In the genomic region with DNA sequence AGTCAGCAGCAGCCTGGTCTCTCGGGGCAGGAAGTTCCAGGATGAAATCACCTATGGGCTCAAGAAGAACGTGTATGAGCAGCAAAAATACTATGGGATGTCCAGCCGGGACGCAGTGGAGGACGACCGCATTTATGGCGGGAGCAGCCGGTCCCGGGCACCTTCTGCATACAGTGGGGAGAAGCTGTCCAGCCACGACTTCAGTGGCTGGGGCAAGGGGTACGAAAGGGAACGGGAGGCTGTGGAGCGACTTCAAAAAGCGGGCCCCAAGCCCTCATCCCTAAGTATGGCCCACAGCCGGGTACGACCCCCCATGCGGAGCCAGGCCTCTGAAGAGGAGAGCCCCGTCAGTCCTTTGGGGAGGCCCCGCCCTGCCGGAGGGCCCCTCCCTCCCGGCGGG, we compare ENCODE assay signal across 25 cellular contexts.
"Had no signal": no experiment of that assay in that cellular context is flagged by ENCODE, and none has a peak within 500 bp of the region (broad histone marks: within the 10 kb centered on the region; RNA-seq: fewer than 3 reads in every experiment).

No MANE protein-coding gene starts in this region.

- ATAC-seq: naive thymus-derived CD8-positive, alpha-beta T cell; natural killer cell treated with Interleukin-12 subunit alpha and Interleukin-12 subunit beta and Interleukin-15 and Interleukin-18, amount 100 ng/mL, for 72 hours; psoas muscle; right cardiac atrium; right lobe of liver; stimulated activated effector memory CD8-positive, alpha-beta T cell treated with anti-CD3 and anti-CD28 coated beads, Interleukin-12 subunit alpha, Interleukin-12 subunit beta, amount 100 ng/mL, for 72 hours; stimulated activated naive B cell treated with anti-CD40 and anti-IgM and Interleukin-4, amounts not matched to agents 10 μg/mL and 1 μg/mL and 100 μg/mL, for 72 hours had no signal

- H3K27me3 ChIP-seq: ovary, right lobe of liver, thyroid gland, upper lobe of left lung, vagina had no signal

- H3K36me3 ChIP-seq: ovary, right lobe of liver, sigmoid colon, stomach, thoracic aorta, thyroid gland, upper lobe of left lung, vagina had no signal

- H3K9me3 ChIP-seq: ovary, psoas muscle, right lobe of liver, sigmoid colon, stomach, thoracic aorta, thyroid gland, tibial nerve, upper lobe of left lung, vagina had no signal

- H3K27ac ChIP-seq: ovary, parathyroid adenoma, psoas muscle, right lobe of liver, sigmoid colon, stomach, thoracic aorta, thyroid gland, tibial nerve, upper lobe of left lung, vagina had no signal

- H3K9ac ChIP-seq: parathyroid adenoma had no signal

- H3K4me1 ChIP-seq: parathyroid adenoma, psoas muscle, sigmoid colon, thyroid gland, tibial nerve, upper lobe of left lung, vagina had no signal

- DNase-seq: naive thymus-derived CD8-positive, alpha-beta T cell; nephron progenitor cell; occipital lobe; ovary; posterior cingulate gyrus; psoas muscle; right cardiac atrium; right lobe of liver; sigmoid colon; small intestine; stimulated activated CD4-positive, alpha-beta T cell treated with anti-CD3 and anti-CD28 coated beads, Interleukin-15, amount 100 ng/mL, for 24 hours; stimulated activated CD4-positive, alpha-beta T cell treated with anti-CD3 and anti-CD28 coated beads, Interleukin-2, amount 100 ng/mL, for 24 hours; stimulated activated CD4-positive, alpha-beta T cell treated with anti-CD3 and anti-CD28 coated beads, Interleukin-2, amount 100 ng/mL, for 48 hours; stimulated activated CD4-positive, alpha-beta T cell treated with anti-CD3 and anti-CD28 coated beads, Interleukin-4, amount 100 ng/mL, for 24 hours; stimulated activated naive B cell treated with anti-CD40 and anti-IgM and Interleukin-4, amounts not matched to agents 10 μg/mL and 1 μg/mL and 100 μg/mL, for 72 hours; stimulated activated naive CD4-positive, alpha-beta T cell treated with Interleukin-2 at 50 U/mL for 16 hours; stomach; thyroid gland; upper lobe of left lung had no signal

- H3K4me3 ChIP-seq: ovary, psoas muscle, right lobe of liver, sigmoid colon, stomach, thoracic aorta, thyroid gland, tibial nerve, upper lobe of left lung, vagina had no signal

- H2AFZ ChIP-seq: parathyroid adenoma had no signal
